Comparison of ENCODE assay signal across 14 cellular contexts in genomic region chr4:14719053-14719452, GRCh38.
DNase-seq lines count a peak whose midpoint lies in the region; ATAC-seq and TF ChIP-seq lines count a peak whose summit lies in the region.
"Had no signal": no experiment of that assay in that cellular context is flagged by ENCODE, and none has a peak within 500 bp of the region (broad histone marks: within the 10 kb centered on the region; RNA-seq: fewer than 3 reads in every experiment).

No MANE protein-coding gene starts in this region.

- TF ChIP-seq CTCF in heart left ventricle (IDR thresholded peaks at IDR 0.05) (no peak), foreskin fibroblast (IDR thresholded peaks at IDR 0.05; ENCODE audit: low read depth, low read length) (no peak), thoracic aorta (IDR thresholded peaks at IDR 0.05) (no peak), progenitor cell of endocrine pancreas (IDR thresholded peaks at IDR 0.05; ENCODE audit: unreplicated experiment) (no peak)

- H3K27ac Mint-ChIP-seq in progenitor cell of endocrine pancreas = no peak overlapping the region

- peaks cover 24% of the 10 kb centered on the region for H3K9me3 Mint-ChIP-seq in progenitor cell of endocrine pancreas (ENCODE audit: low read depth)

- peaks cover 0 to 9% (median 0%) of the 10 kb centered on the region in 12 donors for H3K4me1 ChIP-seq in heart left ventricle
- peaks cover 11% of the 10 kb centered on the region in 2 donors for H3K4me1 ChIP-seq in thoracic aorta (ENCODE audit: control insufficient read depth in 1 of 2, low read depth in 2 of 2)
- H3K4me1 ChIP-seq: right lobe of liver had no signal

- no peak overlapping the region for H3K4me3 Mint-ChIP-seq in progenitor cell of endocrine pancreas (ENCODE audit: low read depth)

- no peak for TF ChIP-seq POLR2A in heart left ventricle (IDR thresholded peaks at IDR 0.05)

- no peaks in the 10 kb centered on the region for H3K36me3 Mint-ChIP-seq in progenitor cell of endocrine pancreas (ENCODE audit: insufficient read depth)

- no peaks in the 10 kb centered on the region for H3K27me3 Mint-ChIP-seq in progenitor cell of endocrine pancreas

- no peaks in the 10 kb centered on the region for H3K36me3 ChIP-seq in heart left ventricle
- no peaks in the 10 kb centered on the region for H3K36me3 ChIP-seq in thoracic aorta
- H3K36me3 ChIP-seq: right lobe of liver, WERI-Rb-1 had no signal

- DNase-seq in heart left ventricle (peak in 3 of 5 donors; percentile 8 to 21 (median 14)), Right ventricle myocardium inferior (ENCODE audit: missing footprints) (no peak), amniotic epithelial cell (ENCODE audit: low read depth) (peak; percentile 13), foreskin fibroblast (peak; percentile 2 to 36), thoracic aorta (ENCODE audit: low spot score) (peak; percentile 3), ecto neural progenitor cell (ENCODE audit: low spot score) (no peak), progenitor cell of endocrine pancreas (ENCODE audit: low spot score, unreplicated experiment) (no peak)
- DNase-seq: ACHN, DMS 273 treated with DMSO at 0.1 percent for 48 hours, NCI-H2227 treated with DMSO at 0.1 percent for 48 hours, right lobe of liver, SHP77 treated with DMSO at 0.1 percent for 48 hours, WERI-Rb-1 had no signal

- H3K9me3 ChIP-seq in heart left ventricle = peaks cover 0 to 5% (median 0%) of the 10 kb centered on the region in 12 donors
- H3K9me3 ChIP-seq in thoracic aorta = no peaks in the 10 kb centered on the region
- H3K9me3 ChIP-seq: right lobe of liver had no signal

- no peak overlapping the region for H3K27ac ChIP-seq in heart left ventricle
- peak overlapping the region in 1 of 2 donors; percentile 63 for H3K27ac ChIP-seq in thoracic aorta
- H3K27ac ChIP-seq: right lobe of liver, WERI-Rb-1 had no signal

- H3K4me3 ChIP-seq in heart left ventricle (no peak overlapping the region), foreskin fibroblast (ENCODE audit: low read depth in 1 of 2, low read length in 2 of 2) (no peak overlapping the region), thoracic aorta (peak overlapping the region; percentile 23)
- H3K4me3 ChIP-seq: right lobe of liver had no signal

- H3K4me1 Mint-ChIP-seq in progenitor cell of endocrine pancreas (ENCODE audit: low read depth) = no peaks in the 10 kb centered on the region

- intact Hi-C loops in heart left ventricle (cut with DNase I) (no loop called here), Right ventricle myocardium inferior (cut with DNase I) (no loop called here)

- no peaks in the 10 kb centered on the region for H3K27me3 ChIP-seq in heart left ventricle
- H3K27me3 ChIP-seq in thoracic aorta (replicated peaks; ENCODE audit: insufficient read depth) = no peaks in the 10 kb centered on the region
- H3K27me3 ChIP-seq: right lobe of liver had no signal

- WGBS in heart left ventricle, 4 donors = 28 to 67% (median 46%) methylated on average over 2 to 3 of the region's 3 CpGs

- peak in 3 of 4 donors; percentile 26 to 74 (median 65) for ATAC-seq in heart left ventricle
- ATAC-seq in Right ventricle myocardium inferior = no peak
- peak; percentile 88 for ATAC-seq in thoracic aorta (ENCODE audit: insufficient number of reproducible peaks, low FRiP score, low read depth)
- no peak for ATAC-seq in GM19455 (IDR thresholded peaks at IDR 0.05; ENCODE audit: unreplicated experiment)
- ATAC-seq: right lobe of liver had no signal

Comparison
In these comparisons a context has a peak if more than half of its experiments do, and no peak if none do; other contexts are left out.
1. ATAC-seq: peak in heart left ventricle (3 of 4) and thoracic aorta (single experiment); none in Right ventricle myocardium inferior (single experiment) and GM19455 (single experiment).
2. DNase-seq: peak in heart left ventricle (3 of 5), amniotic epithelial cell (single experiment), foreskin fibroblast (2 of 2) and thoracic aorta (single experiment); none in Right ventricle myocardium inferior (single experiment), ecto neural progenitor cell (single experiment) and progenitor cell of endocrine pancreas (single experiment).